Comparison of ENCODE assay signal across 25 cellular contexts in the genomic region with DNA sequence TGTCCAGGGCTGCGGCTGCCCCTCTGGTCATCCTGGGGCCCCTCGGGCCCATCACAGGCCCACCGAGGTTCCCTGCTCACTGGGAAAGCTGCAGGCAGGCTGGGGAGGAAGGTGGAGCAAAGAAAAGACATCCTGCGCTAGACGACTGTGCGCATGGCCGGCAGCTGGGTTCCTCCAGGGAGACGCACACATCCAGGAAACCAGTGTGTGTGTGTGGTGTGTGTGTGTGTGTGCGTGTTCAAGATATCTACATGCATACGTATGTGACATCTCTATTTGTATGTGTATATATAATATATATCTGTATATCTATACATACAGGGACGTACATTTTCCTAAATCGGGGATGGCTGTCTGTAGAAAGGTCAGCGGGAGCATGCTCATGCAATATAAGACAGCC.
DNase-seq lines count a peak whose midpoint lies in the region; ATAC-seq and TF ChIP-seq lines count a peak whose summit lies in the region.
"Had no signal": no experiment of that assay in that cellular context is flagged by ENCODE, and none has a peak within 500 bp of the region (broad histone marks: within the 10 kb centered on the region; RNA-seq: fewer than 3 reads in every experiment).

No MANE protein-coding gene starts in this region.

- peaks cover 18% of the 10 kb centered on the region for H3K4me1 ChIP-seq in osteoblast (ENCODE audit: insufficient read depth, low read length)
- H3K4me1 ChIP-seq: body of pancreas, upper lobe of left lung had no signal

- TF ChIP-seq CTCF in AG09319 (IDR thresholded peaks at IDR 0.05; ENCODE audit: low read depth, low read length) = no peak
- no peak for TF ChIP-seq CTCF in RWPE1 (conservative IDR thresholded peaks at IDR 0.05; ENCODE audit: low read depth)
- no peak for TF ChIP-seq CTCF in fibroblast of the aortic adventitia (IDR thresholded peaks at IDR 0.05; ENCODE audit: insufficient read depth, low read length)
- TF ChIP-seq CTCF in osteoblast (IDR thresholded peaks at IDR 0.05; ENCODE audit: extremely low read depth, low read depth, low read length) = no peak

- H3K9me3 ChIP-seq in osteoblast (ENCODE audit: low read depth, low read length) = no peaks in the 10 kb centered on the region
- H3K9me3 ChIP-seq: body of pancreas, heart left ventricle, upper lobe of left lung had no signal

- no peaks in the 10 kb centered on the region for H4K20me1 ChIP-seq in osteoblast (ENCODE audit: insufficient read depth, low read length)

- H3K27me3 Mint-ChIP-seq in activated CD8-positive, alpha-beta memory T cell treated with anti-CD3 and anti-CD28 coated beads, Interleukin-2, amount 10 ng/mL, durations not matched to agents 7 days and 5 days = no peaks in the 10 kb centered on the region
- H3K27me3 Mint-ChIP-seq: activated naive CD4-positive, alpha-beta T cell treated with anti-CD3 and anti-CD28 coated beads, Interleukin-2, amount 50 U/mL, for 24 hours; stimulated activated naive CD8-positive, alpha-beta T cell treated with anti-CD3 and anti-CD28 coated beads, Interleukin-15, Interleukin-2, amounts not matched to agents 100 ng/mL and 50 ng/mL, for 24 hours had no signal

- no peaks in the 10 kb centered on the region for H3K79me2 ChIP-seq in osteoblast (ENCODE audit: insufficient read depth, low read length)

- H3K36me3 ChIP-seq in osteoblast (ENCODE audit: insufficient read depth, low read length) = no peaks in the 10 kb centered on the region
- H3K36me3 ChIP-seq: upper lobe of left lung had no signal

- DNase-seq in AG09319 (ENCODE audit: extremely low read depth, low read depth) (peak; percentile 14), RWPE1 (ENCODE audit: low spot score) (no peak), fibroblast of the aortic adventitia (ENCODE audit: low read depth) (peak; percentile 16), osteoblast (ENCODE audit: insufficient read length, low spot score, missing footprints) (no peak), iPS-NIHi7 (ENCODE audit: extremely low spot score) (no peak)
- DNase-seq in stimulated activated CD4-positive, alpha-beta T cell treated with anti-CD3 and anti-CD28 coated beads, Interleukin-2, amount 100 ng/mL, for 48 hours = no peak
- DNase-seq in activated CD8-positive, alpha-beta memory T cell treated with anti-CD3 and anti-CD28 coated beads, Interleukin-2, amount 10 ng/mL, durations not matched to agents 7 days and 5 days = no peak
- DNase-seq: activated CD8-positive, alpha-beta T cell treated with anti-CD3 and anti-CD28 coated beads, Interleukin-2, amount 10 ng/mL, durations not matched to agents 7 days and 5 days; activated T-cell treated with anti-CD3 and anti-CD28 coated beads, Interleukin-2, amount 50 U/mL, for 48 hours; body of pancreas; COR-L47; H9; islet precursor cell; MV-4-11; NCI-H524 treated with DMSO at 0.1 percent for 48 hours; stimulated activated CD4-positive, alpha-beta T cell treated with anti-CD3 and anti-CD28 coated beads, Interleukin-1b, Interleukin-23, amount 100 ng/mL, for 48 hours; T-helper 2 cell; upper lobe of left lung had no signal

- POLR2A ChIA-PET in RWPE1 (lab: Yijun Ruan, JAX; ENCODE audit: low non-redundant PET) = no interaction called here

- peak overlapping the region; percentile 20 for H3K4me2 ChIP-seq in osteoblast (ENCODE audit: insufficient read depth, low read length)

- H3K4me3 Mint-ChIP-seq in activated CD8-positive, alpha-beta memory T cell treated with anti-CD3 and anti-CD28 coated beads, Interleukin-2, amount 10 ng/mL, durations not matched to agents 7 days and 5 days = no peak overlapping the region
- H3K4me3 Mint-ChIP-seq: activated CD8-positive, alpha-beta T cell treated with anti-CD3 and anti-CD28 coated beads, Interleukin-2, amount 10 ng/mL, durations not matched to agents 7 days and 5 days; activated naive CD4-positive, alpha-beta T cell treated with anti-CD3 and anti-CD28 coated beads, Interleukin-2, amount 50 U/mL, for 24 hours; H9; stimulated activated naive CD8-positive, alpha-beta T cell treated with anti-CD3 and anti-CD28 coated beads, Interleukin-15, Interleukin-2, amounts not matched to agents 100 ng/mL and 50 ng/mL, for 24 hours; WTC11 had no signal

- no peaks in the 10 kb centered on the region for H3K9me3 Mint-ChIP-seq in activated CD8-positive, alpha-beta memory T cell treated with anti-CD3 and anti-CD28 coated beads, Interleukin-2, amount 10 ng/mL, durations not matched to agents 7 days and 5 days (ENCODE audit: low read depth)
- H3K9me3 Mint-ChIP-seq: activated naive CD4-positive, alpha-beta T cell treated with anti-CD3 and anti-CD28 coated beads, Interleukin-2, amount 50 U/mL, for 24 hours; H9; stimulated activated naive CD8-positive, alpha-beta T cell treated with anti-CD3 and anti-CD28 coated beads, Interleukin-15, Interleukin-2, amounts not matched to agents 100 ng/mL and 50 ng/mL, for 24 hours; WTC11 had no signal

- H3K27ac ChIP-seq in RWPE1 (peak overlapping the region; percentile 73), osteoblast (ENCODE audit: low read depth, low read length) (peak overlapping the region; percentile 13)
- H3K27ac ChIP-seq: body of pancreas, coronary artery, upper lobe of left lung had no signal

- peaks cover 2% of the 10 kb centered on the region for H3K36me3 Mint-ChIP-seq in activated CD8-positive, alpha-beta memory T cell treated with anti-CD3 and anti-CD28 coated beads, Interleukin-2, amount 10 ng/mL, durations not matched to agents 7 days and 5 days

- CTCF ChIA-PET in RWPE1 (lab: Yijun Ruan, JAX) = interaction anchor here (0.8 to 1.2 kb wide), 2 partner anchors 28 to 84 kb away, joined by 3 to 4 read pairs; no protein-coding TSS in a partner anchor
- CTCF ChIA-PET in activated CD8-positive, alpha-beta memory T cell treated with anti-CD3 and anti-CD28 coated beads, Interleukin-2, amount 10 ng/mL, durations not matched to agents 7 days and 5 days (lab: Charles Lee) = interaction anchor here (1.1 kb wide), 1 partner anchor 75 kb away, joined by 3 read pairs; no protein-coding TSS in a partner anchor

- no peak overlapping the region for H3K27ac Mint-ChIP-seq in activated CD8-positive, alpha-beta memory T cell treated with anti-CD3 and anti-CD28 coated beads, Interleukin-2, amount 10 ng/mL, durations not matched to agents 7 days and 5 days
- H3K27ac Mint-ChIP-seq: activated CD8-positive, alpha-beta T cell treated with anti-CD3 and anti-CD28 coated beads, Interleukin-2, amount 10 ng/mL, durations not matched to agents 7 days and 5 days; activated naive CD4-positive, alpha-beta T cell treated with anti-CD3 and anti-CD28 coated beads, Interleukin-2, amount 50 U/mL, for 24 hours; stimulated activated naive CD8-positive, alpha-beta T cell treated with anti-CD3 and anti-CD28 coated beads, Interleukin-15, Interleukin-2, amounts not matched to agents 100 ng/mL and 50 ng/mL, for 24 hours had no signal

- no peak for ATAC-seq in HG02642 (IDR thresholded peaks at IDR 0.05; ENCODE audit: poor library complexity, unreplicated experiment)
- no peak for ATAC-seq in activated CD8-positive, alpha-beta memory T cell treated with anti-CD3 and anti-CD28 coated beads, Interleukin-2, amount 10 ng/mL, durations not matched to agents 7 days and 5 days
- ATAC-seq: activated CD8-positive, alpha-beta T cell treated with anti-CD3 and anti-CD28 coated beads, Interleukin-2, amount 10 ng/mL, durations not matched to agents 7 days and 5 days; body of pancreas; K562; WTC11 had no signal

- no peak overlapping the region for H3K4me3 ChIP-seq in fibroblast of the aortic adventitia (ENCODE audit: low read depth, low read length)
- H3K4me3 ChIP-seq in osteoblast (ENCODE audit: insufficient read depth, low read length) = no peak overlapping the region
- H3K4me3 ChIP-seq: body of pancreas, coronary artery, heart left ventricle, K562, upper lobe of left lung had no signal

- peaks cover 2% of the 10 kb centered on the region for H3K4me1 Mint-ChIP-seq in activated CD8-positive, alpha-beta memory T cell treated with anti-CD3 and anti-CD28 coated beads, Interleukin-2, amount 10 ng/mL, durations not matched to agents 7 days and 5 days
- H3K4me1 Mint-ChIP-seq: activated naive CD4-positive, alpha-beta T cell treated with anti-CD3 and anti-CD28 coated beads, Interleukin-2, amount 50 U/mL, for 24 hours; H9; WTC11 had no signal

- peak overlapping the region; percentile 31 for H2AFZ ChIP-seq in osteoblast (ENCODE audit: low read length)

- no peaks in the 10 kb centered on the region for H3K27me3 ChIP-seq in osteoblast (ENCODE audit: insufficient read depth, low read length)
- H3K27me3 ChIP-seq: body of pancreas, heart left ventricle, upper lobe of left lung had no signal

Comparison
In these comparisons a context has a peak if more than half of its experiments do, and no peak if none do; other contexts are left out.
1. DNase-seq: peak in AG09319 (single experiment) and fibroblast of the aortic adventitia (single experiment); none in RWPE1 (single experiment), osteoblast (single experiment), stimulated activated CD4-positive, alpha-beta T cell treated with anti-CD3 and anti-CD28 coated beads, Interleukin-2, amount 100 ng/mL, for 48 hours (0 of 2), activated CD8-positive, alpha-beta memory T cell treated with anti-CD3 and anti-CD28 coated beads, Interleukin-2, amount 10 ng/mL, durations not matched to agents 7 days and 5 days (single experiment) and iPS-NIHi7 (single experiment).